Comparison of ENCODE assay signal across 23 cellular contexts in genomic region chr7:20738517-20739481, GRCh38. TPM values are rescaled to one million over a fixed set of nuclear protein-coding genes. Genes with fewer than 3 reads are reported as not detected.
A peak's percentile ranks its signal among the peaks of the same experiment; 100 is the strongest.
DNase-seq lines count a peak whose midpoint lies in the region; ATAC-seq, FAIRE-seq and TF ChIP-seq lines count a peak whose summit lies in the region.
"Had no signal": no experiment of that assay in that cellular context is flagged by ENCODE, and none has a peak within 500 bp of the region (broad histone marks: within the 10 kb centered on the region; RNA-seq: fewer than 3 reads in every experiment).

No MANE protein-coding gene starts in this region.

- FAIRE-seq in GM19239 (lab: Jason Lieb, UNC) (peak; percentile 60), K562 (lab: Jason Lieb, UNC) (no peak)
- FAIRE-seq: A204.1 had no signal

- intact Hi-C loops in K562 (cut with micrococcal nuclease) (no loop called here), prostate gland (cut with DNase I) (no loop called here), esophagus squamous epithelium (cut with DNase I) (no loop called here)

- TF ChIP-seq CTCF in 22Rv1 (IDR thresholded peaks at IDR 0.05), result no peak
- no peak for TF ChIP-seq CTCF in K562 (IDR thresholded peaks at IDR 0.05 in 2 of 3, conservative IDR thresholded peaks at IDR 0.05 in 1 of 3; ENCODE audit: insufficient read depth in 2 of 3, low read depth in 1 of 3, low read length in 3 of 3)
- no peak for TF ChIP-seq CTCF in prostate gland (IDR thresholded peaks at IDR 0.05)
- no peak for TF ChIP-seq CTCF in esophagus squamous epithelium (IDR thresholded peaks at IDR 0.05)

- no peak overlapping the region for H3K4me2 ChIP-seq in K562 (ENCODE audit: insufficient read depth, low read length)
- H3K4me2 ChIP-seq: SK-N-SH had no signal

- ATAC-seq in HG03342 (IDR thresholded peaks at IDR 0.05; ENCODE audit: unreplicated experiment), result peak; percentile 20
- no peak for ATAC-seq in K562
- ATAC-seq in GM21447 (IDR thresholded peaks at IDR 0.05; ENCODE audit: unreplicated experiment), result no peak
- ATAC-seq: activated CD4-positive, CD25-positive, alpha-beta regulatory T cell treated with anti-CD3 and anti-CD28 coated beads, Interleukin-2, amount 50 U/mL, for 24 hours; gastrocnemius medialis; left cardiac atrium; stimulated activated memory B cell treated with anti-CD40 and anti-IgM and Interleukin-4, amounts not matched to agents 10 μg/mL and 1 μg/mL and 100 μg/mL, for 72 hours had no signal

- TF ChIP-seq POLR2A in K562 (conservative IDR thresholded peaks at IDR 0.05), result no peak
- no peak for TF ChIP-seq POLR2A in prostate gland (IDR thresholded peaks at IDR 0.05)
- no peak for TF ChIP-seq POLR2A in esophagus squamous epithelium (IDR thresholded peaks at IDR 0.05)

- H2AFZ ChIP-seq in K562 (ENCODE audit: low read depth, low read length), result no peak overlapping the region

- H4K20me1 ChIP-seq in K562 (replicated peaks; ENCODE audit: control insufficient read depth, insufficient read depth, low read length), result no peaks in the 10 kb centered on the region

- no peaks in the 10 kb centered on the region for H3K36me3 ChIP-seq in K562 (ENCODE audit: control insufficient read depth, insufficient read depth, low read length)
- no peaks in the 10 kb centered on the region for H3K36me3 ChIP-seq in prostate gland
- no peaks in the 10 kb centered on the region for H3K36me3 ChIP-seq in esophagus squamous epithelium
- H3K36me3 ChIP-seq: breast epithelium, gastrocnemius medialis had no signal

- in situ Hi-C loops in K562 (cut with MboI), result no loop called here

- H3K9me3 ChIP-seq in K562 (replicated peaks; ENCODE audit: control insufficient read depth, insufficient read depth, low read depth, low read length) (no peaks in the 10 kb centered on the region), prostate gland (no peaks in the 10 kb centered on the region), esophagus squamous epithelium (no peaks in the 10 kb centered on the region)
- H3K9me3 ChIP-seq: breast epithelium, gastrocnemius medialis, SK-N-SH had no signal

- H3K4me1 ChIP-seq in K562 (replicated peaks in 1 of 2; ENCODE audit: control insufficient read depth in 2 of 2, insufficient read depth in 2 of 2, low read length in 2 of 2) (no peaks in the 10 kb centered on the region), prostate gland (replicated peaks) (no peaks in the 10 kb centered on the region), esophagus squamous epithelium (no peaks in the 10 kb centered on the region)
- H3K4me1 ChIP-seq: breast epithelium, gastrocnemius medialis had no signal

- POLR2A ChIA-PET in K562 (lab: Yijun Ruan, JAX), result no interaction called here

- TF ChIP-seq RAD21 in K562 (CRISPR knock-in tag; conservative IDR thresholded peaks at IDR 0.05 in 1 of 2, IDR thresholded peaks at IDR 0.05 in 1 of 2), result no peak

- DNase-seq in GM19239 (ENCODE audit: insufficient read length, low spot score) (no peak), K562 (ENCODE audit: extremely low read depth in 1 of 4, low spot score in 3 of 4) (no peak), T-helper 9 cell (no peak), prostate gland (ENCODE audit: low spot score) (no peak), esophagus squamous epithelium (lab: John Stamatoyannopoulos, UW) (no peak)
- DNase-seq: C1 segment of cervical spinal cord; DMS79; gastrocnemius medialis; left cardiac atrium; NK-92 treated with Interleukin-12 subunit alpha and Interleukin-12 subunit beta, amount 100 ng/mL, for 24 hours; retina; SK-N-SH; T1000 had no signal

- H3K9ac ChIP-seq in K562 (ENCODE audit: insufficient read depth in 1 of 2, low read depth in 2 of 2, low read length in 2 of 2), result no peak overlapping the region
- H3K9ac ChIP-seq: SK-N-SH had no signal

- BruUV-seq in K562 (replicated peaks; lab: Mats Ljungman, UMichigan), result no TSS peak

- CTCF ChIA-PET in K562 (lab: Yijun Ruan, JAX; ENCODE audit: low intra/inter-chr PET ratio), result no interaction called here

- H3K4me3 ChIP-seq in K562 (no peak overlapping the region), prostate gland (no peak overlapping the region), esophagus squamous epithelium (no peak overlapping the region)
- H3K4me3 ChIP-seq: breast epithelium, gastrocnemius medialis had no signal

- H3K9me1 ChIP-seq in K562 (ENCODE audit: control insufficient read depth, insufficient read depth, low read length), result no peaks in the 10 kb centered on the region

- H3K27me3 ChIP-seq in K562 (ENCODE audit: control insufficient read depth in 2 of 2, insufficient read depth in 2 of 2, low read length in 2 of 2) (no peaks in the 10 kb centered on the region; a peak in 1 of 5 replicates), prostate gland (replicated peaks; ENCODE audit: insufficient read depth) (no peaks in the 10 kb centered on the region), esophagus squamous epithelium (no peaks in the 10 kb centered on the region)
- H3K27me3 ChIP-seq: breast epithelium, gastrocnemius medialis had no signal

- 5% methylated on average over 11 of the region's 11 CpGs for WGBS in K562 (ENCODE audit: insufficient coverage, low coverage, missing lambda C conversion rate)
- 93% methylated on average over 11 of the region's 11 CpGs for WGBS in prostate gland
- WGBS in esophagus squamous epithelium, 2 donors, result 91 to 94% methylated on average over 11 of the region's 11 CpGs

- no peaks in the 10 kb centered on the region for H3K79me2 ChIP-seq in K562 (ENCODE audit: control insufficient read depth, insufficient read depth, low read length)

- TF ChIP-seq EP300 in K562 (IDR thresholded peaks at IDR 0.05; ENCODE audit: low read length), result no peak

- H3K27ac ChIP-seq in 22Rv1 (peak overlapping the region; percentile 70), K562 (ENCODE audit: extremely low read depth, low read depth, low read length) (no peak overlapping the region), prostate gland (no peak overlapping the region), esophagus squamous epithelium (no peak overlapping the region)
- H3K27ac ChIP-seq: breast epithelium, epithelial cell of prostate, gastrocnemius medialis had no signal

TF ChIP-seq in K562, 482 proteins besides CTCF, POLR2A, EP300 and RAD21:
- TF ChIP-seq VEZF1 (CRISPR knock-in tag; IDR thresholded peaks at IDR 0.05) (no peak), CEBPG (CRISPR knock-in tag; IDR thresholded peaks at IDR 0.05) (no peak), CEBPG (tag; conservative IDR thresholded peaks at IDR 0.05 in 1 of 2, IDR thresholded peaks at IDR 0.05 in 1 of 2) (peak in 1 of 2 experiments; percentile 83; a peak in 2 of 4 replicates), CEBPB (tag; IDR thresholded peaks at IDR 0.05) (peak; percentile 63; the same call in 1 of the 2 replicates), PHB (CRISPR knock-in tag; IDR thresholded peaks at IDR 0.05) (no peak), ESRRA (IDR thresholded peaks at IDR 0.05; ENCODE audit: borderline replicate concordance, low read depth) (no peak)

RNA-seq across cellular contexts. Expression of gene SP8, which starts 47.9 kb away (rescaled TPM):
- 0.53 and 0.62 TPM in 2 replicates for total RNA-seq in K562 (2011; cell fraction: chromatin; rRNA removed; ENCODE audit: low replicate concordance)
- total RNA-seq in K562 (2011; cell fraction: nucleolus; rRNA removed), result 0.53 and 0.83 TPM in 2 replicates
- total RNA-seq in K562 (2011; cell fraction: nucleoplasm; rRNA removed), result 0.59 and 0.76 TPM in 2 replicates
- total RNA-seq in K562 (2014; rRNA removed), result 0.16 and 0.73 TPM in 2 replicates
- 0.13 and 0.15 TPM in 2 replicates for total RNA-seq in K562 (2014; rRNA removed; fragmentation: Illumina TruSeq; extraction: Trizol)
- total RNA-seq in K562 (2015; rRNA removed; fragmentation: Illumina TruSeq; extraction: Trizol), result 0.14 and 0.15 TPM in 2 replicates
- total RNA-seq in K562 (2021), result 1.0 and 1.2 TPM in 2 replicates
- polyA plus RNA-seq in K562 (2011; rRNA removed), result 0.23 and 0.35 TPM in 2 replicates
- polyA plus RNA-seq in K562 (2011; cell fraction: cytosol; rRNA removed), result 0.22 and 1.8 TPM in 2 replicates
- 0.37 and 1.5 TPM in 2 replicates for polyA plus RNA-seq in K562 (2011; cell fraction: nucleus; rRNA removed)
- 0.27 and 0.30 TPM in 2 replicates for polyA plus RNA-seq in K562 (2012)
- 0.18 and 0.19 TPM in 2 replicates for polyA plus RNA-seq in K562 (2014; fragmentation: Illumina TruSeq; extraction: Trizol)
- under 1 TPM; 0.04 to 0.06 TPM for polyA plus RNA-seq in K562 (2014; fragmentation: Nextera tagmentation; extraction: Ambion mirVana)
- 0.09 and 0.23 TPM in 2 replicates for polyA plus RNA-seq in K562 (2014; rRNA removed)
- polyA minus RNA-seq in K562 (2011; rRNA and poly(A)+ RNA removed), result 0.12 and 0.56 TPM in 2 replicates
- polyA minus RNA-seq in K562 (2011; cell fraction: cytosol; rRNA and poly(A)+ RNA removed), result 0.86 TPM in 1 of 2 replicates, not detected in the other
- polyA minus RNA-seq in K562 (2011; cell fraction: nucleus; rRNA and poly(A)+ RNA removed), result 0.89 and 2.0 TPM in 2 replicates
- 10 to 100 TPM in 1 of 2 donors, 1 to 10 TPM in 1; 7.4 to 44.5 TPM for total RNA-seq in prostate gland
- total RNA-seq in esophagus squamous epithelium, result not detected
- total RNA-seq: breast epithelium, gastrocnemius medialis, left cardiac atrium, mononuclear cell, RPMI7951 had no signal
- polyA plus RNA-seq: SK-N-SH had no signal
